In the genomic region with DNA sequence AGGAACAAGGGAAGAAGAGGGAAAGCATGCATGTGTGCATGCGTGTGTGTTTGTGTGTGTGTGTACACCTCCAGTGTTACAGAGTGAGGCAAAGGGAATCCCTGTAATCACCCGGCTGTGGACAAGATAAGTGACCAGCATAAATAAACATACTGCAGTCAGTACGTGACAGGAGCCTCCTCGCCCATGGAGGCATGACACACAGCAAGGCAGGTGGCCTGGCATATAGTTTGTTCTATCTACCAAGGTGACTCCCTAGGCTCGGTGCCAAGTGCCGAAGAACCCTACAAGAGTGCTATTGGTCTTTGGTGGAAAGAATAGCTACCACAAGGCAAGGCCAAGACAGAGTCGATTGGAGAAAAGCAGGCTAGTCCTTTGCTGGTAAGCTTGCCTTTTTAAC, we compare ENCODE assay signal across 40 cellular contexts. TPM values are rescaled to one million over a fixed set of nuclear protein-coding genes. Genes with fewer than 3 reads are reported as not detected.
"Had no signal": no experiment of that assay in that cellular context is flagged by ENCODE, and none has a peak within 500 bp of the region (broad histone marks: within the 10 kb centered on the region; RNA-seq: fewer than 3 reads in every experiment).

No MANE protein-coding gene starts in this region.

- ATAC-seq: activated CD8-positive, alpha-beta memory T cell treated with anti-CD3 and anti-CD28 coated beads, Interleukin-2, amount 10 ng/mL, durations not matched to agents 7 days and 5 days; activated naive CD8-positive, alpha-beta T cell treated with anti-CD3 and anti-CD28 coated beads, Interleukin-2, amount 50 U/mL, for 24 hours; PC-3 had no signal

- H3K4me3 ChIP-seq: cardiac muscle cell, MG63, Peyer's patch had no signal

- H3K36me3 Mint-ChIP-seq: activated CD8-positive, alpha-beta memory T cell treated with anti-CD3 and anti-CD28 coated beads, Interleukin-2, amount 10 ng/mL, durations not matched to agents 7 days and 5 days; activated naive CD4-positive, alpha-beta T cell treated with anti-CD3 and anti-CD28 coated beads, Interleukin-2, amount 10 ng/mL, durations not matched to agents 7 days and 5 days; activated naive CD8-positive, alpha-beta T cell had no signal

- H3K27me3 Mint-ChIP-seq: activated CD8-positive, alpha-beta memory T cell treated with anti-CD3 and anti-CD28 coated beads, Interleukin-2, amount 10 ng/mL, durations not matched to agents 7 days and 5 days had no signal

- H3K27ac ChIP-seq: brain microvascular endothelial cell, cardiac muscle cell, Peyer's patch, RWPE1, VCaP had no signal

- H3K9me3 ChIP-seq: MG63, Peyer's patch had no signal

- H3K36me3 ChIP-seq: brain microvascular endothelial cell, cardiac muscle cell, MG63, Peyer's patch had no signal

- H3K4me1 ChIP-seq: Peyer's patch had no signal

- H3K27me3 ChIP-seq: brain microvascular endothelial cell, cardiac muscle cell, MG63, Peyer's patch had no signal

- H3K4me1 Mint-ChIP-seq: activated B cell treated with CpG ODN at 0.5 μM for 24 hours; activated CD4-positive, alpha-beta memory T cell treated with anti-CD3 and anti-CD28 coated beads, Interleukin-2, amount 10 ng/mL, durations not matched to agents 7 days and 5 days; activated CD8-positive, alpha-beta memory T cell treated with anti-CD3 and anti-CD28 coated beads, Interleukin-2, amount 10 ng/mL, durations not matched to agents 7 days and 5 days; activated naive CD4-positive, alpha-beta T cell treated with anti-CD3 and anti-CD28 coated beads, Interleukin-2, amount 10 ng/mL, durations not matched to agents 7 days and 5 days; activated naive CD8-positive, alpha-beta T cell treated with anti-CD3 and anti-CD28 coated beads, Interleukin-2, amount 50 U/mL, for 24 hours; central memory CD8-positive, alpha-beta T cell had no signal

- H3K27ac Mint-ChIP-seq: activated B cell treated with CpG ODN at 0.5 μM for 24 hours; activated CD4-positive, alpha-beta memory T cell treated with anti-CD3 and anti-CD28 coated beads, Interleukin-2, amount 10 ng/mL, durations not matched to agents 7 days and 5 days; activated CD8-positive, alpha-beta memory T cell treated with anti-CD3 and anti-CD28 coated beads, Interleukin-2, amount 10 ng/mL, durations not matched to agents 7 days and 5 days; activated naive CD4-positive, alpha-beta T cell treated with anti-CD3 and anti-CD28 coated beads, Interleukin-2, amount 10 ng/mL, durations not matched to agents 7 days and 5 days; activated naive CD8-positive, alpha-beta T cell; activated naive CD8-positive, alpha-beta T cell treated with anti-CD3 and anti-CD28 coated beads, Interleukin-2, amount 50 U/mL, for 24 hours had no signal

- H3K4me3 Mint-ChIP-seq: activated B cell treated with CpG ODN at 0.5 μM for 24 hours; activated CD4-positive, alpha-beta memory T cell treated with anti-CD3 and anti-CD28 coated beads, Interleukin-2, amount 10 ng/mL, durations not matched to agents 7 days and 5 days; activated CD8-positive, alpha-beta memory T cell treated with anti-CD3 and anti-CD28 coated beads, Interleukin-2, amount 10 ng/mL, durations not matched to agents 7 days and 5 days; activated naive CD4-positive, alpha-beta T cell treated with anti-CD3 and anti-CD28 coated beads, Interleukin-2, amount 10 ng/mL, durations not matched to agents 7 days and 5 days; activated naive CD8-positive, alpha-beta T cell; activated naive CD8-positive, alpha-beta T cell treated with anti-CD3 and anti-CD28 coated beads, Interleukin-2, amount 50 U/mL, for 24 hours; central memory CD8-positive, alpha-beta T cell had no signal

- DNase-seq: activated B cell treated with CpG ODN at 0.5 μM for 24 hours; activated CD4-positive, alpha-beta memory T cell treated with anti-CD3 and anti-CD28 coated beads, Interleukin-2, amount 10 ng/mL, durations not matched to agents 7 days and 5 days; activated CD4-positive, alpha-beta T cell treated with anti-CD3 and anti-CD28 coated beads for 1 hour; activated CD4-positive, alpha-beta T cell treated with anti-CD3 and anti-CD28 coated beads for 48 hours; activated CD8-positive, alpha-beta memory T cell treated with anti-CD3 and anti-CD28 coated beads for 24 hours; activated CD8-positive, alpha-beta memory T cell treated with anti-CD3 and anti-CD28 coated beads, Interleukin-2, amount 10 ng/mL, durations not matched to agents 7 days and 5 days; activated CD8-positive, alpha-beta memory T cell treated with anti-CD3 and anti-CD28 coated beads, Interleukin-2, amount 50 U/mL, for 48 hours; activated effector memory CD4-positive, alpha-beta T cell treated with Interleukin-2 at 50 U/mL for 16 hours; activated naive CD4-positive, alpha-beta T cell treated with anti-CD3 and anti-CD28 coated beads, Interleukin-2, amount 10 ng/mL, durations not matched to agents 7 days and 5 days; activated naive CD8-positive, alpha-beta T cell treated with anti-CD3 and anti-CD28 coated beads, Interleukin-2, amount 50 U/mL, for 24 hours; activated T-cell treated with anti-CD3 and anti-CD28 coated beads, Interleukin-2, amount 50 U/mL, for 48 hours; aorta; brain microvascular endothelial cell; Kasumi-1; KG1; MG63; NCI-H1048; NCI-H1105 treated with DMSO at 0.1 percent for 48 hours; NCI-H1436; NCI-H1694; NCI-H1930; NCI-H2081 treated with DMSO at 0.1 percent for 48 hours; NCI-H2171; NCI-H446; NCI-H510A treated with DMSO at 0.1 percent for 48 hours; NCI-H526 treated with DMSO at 0.1 percent for 48 hours; NCI-H82; NK-92 treated with Interleukin-12 subunit alpha and Interleukin-12 subunit beta, amount 100 ng/mL, for 24 hours; PC-3; Peyer's patch; Right ventricle myocardium superior; SW 1271; T-helper 1 cell; T-helper 2 cell; T-helper 9 cell had no signal

- H3K9me3 Mint-ChIP-seq: activated CD4-positive, alpha-beta memory T cell treated with anti-CD3 and anti-CD28 coated beads, Interleukin-2, amount 10 ng/mL, durations not matched to agents 7 days and 5 days; activated naive CD4-positive, alpha-beta T cell treated with anti-CD3 and anti-CD28 coated beads, Interleukin-2, amount 10 ng/mL, durations not matched to agents 7 days and 5 days; activated naive CD8-positive, alpha-beta T cell treated with anti-CD3 and anti-CD28 coated beads, Interleukin-2, amount 50 U/mL, for 24 hours had no signal

RNA-seq across cellular contexts. Expression of gene ACTN2, which starts 50.3 kb away (rescaled TPM):
- total RNA-seq: activated B cell treated with CpG ODN at 0.5 μM for 24 hours; activated CD4-positive, alpha-beta memory T cell treated with anti-CD3 and anti-CD28 coated beads, Interleukin-2, amount 10 ng/mL, durations not matched to agents 7 days and 5 days; activated CD8-positive, alpha-beta memory T cell treated with anti-CD3 and anti-CD28 coated beads, Interleukin-2, amount 10 ng/mL, durations not matched to agents 7 days and 5 days; PC-3 had no signal
